ENCODE assay signal across 1 cellular context in genomic region chr19:50779504-50780457, GRCh38.
TF ChIP-seq lines count a peak whose summit lies in the region.

No MANE protein-coding gene starts in this region.

TF ChIP-seq in HEK293, 187 proteins besides CTCF, POLR2A, EP300 and RAD21 (continued from another document):
- TF ChIP-seq ZNF362 (tag by site-specific recombination; IDR thresholded peaks at IDR 0.05) (no peak), ZNF596 (tag by site-specific recombination; IDR thresholded peaks at IDR 0.05) (no peak), ZNF660 (tag by site-specific recombination; IDR thresholded peaks at IDR 0.05) (no peak), ZNF561 (tag by site-specific recombination; IDR thresholded peaks at IDR 0.05; ENCODE audit: borderline replicate concordance) (no peak), ZNF510 (tag by site-specific recombination; IDR thresholded peaks at IDR 0.05; ENCODE audit: insufficient replicate concordance) (no peak)
